ENCODE assay signal across 35 cellular contexts in the genomic region with DNA sequence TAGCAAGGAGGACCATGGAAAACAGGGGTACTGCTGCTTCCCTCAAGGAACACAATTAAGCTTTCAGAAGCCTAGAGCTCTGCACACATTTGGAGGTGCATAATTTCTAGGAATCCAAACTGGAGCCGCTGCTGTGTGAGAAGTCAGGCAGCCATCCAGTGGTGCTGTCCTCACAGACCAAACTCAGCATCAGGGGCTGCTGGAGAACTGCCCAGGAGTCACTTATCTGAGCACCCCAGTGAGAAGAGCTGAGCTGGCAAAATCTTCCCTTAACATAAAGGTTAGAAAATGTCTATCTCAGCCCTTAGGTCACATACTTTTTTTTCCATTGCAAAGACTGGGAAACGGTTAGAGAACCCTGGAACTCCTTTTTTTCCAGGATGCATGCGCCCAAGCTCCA.
"Had no signal": no experiment of that assay in that cellular context is flagged by ENCODE, and none has a peak within 500 bp of the region (broad histone marks: within the 10 kb centered on the region; RNA-seq: fewer than 3 reads in every experiment).

No MANE protein-coding gene starts in this region.

- H3K4me2 ChIP-seq: neural progenitor cell had no signal

- H3K9me3 Mint-ChIP-seq: effector memory CD8-positive, alpha-beta T cell; naive thymus-derived CD8-positive, alpha-beta T cell; neural progenitor cell had no signal

- H3K27ac ChIP-seq: coronary artery, dorsolateral prefrontal cortex, left lung, lower lobe of right lung, neural progenitor cell, parathyroid adenoma, right atrium auricular region, suprapubic skin, tibial artery, upper lobe of right lung, WERI-Rb-1 had no signal

- ATAC-seq: activated CD4-positive, CD25-positive, alpha-beta regulatory T cell treated with anti-CD3 and anti-CD28 coated beads, Interleukin-2, amount 50 U/mL, for 24 hours; effector memory CD8-positive, alpha-beta T cell; esophagus mucosa; left lung; lower lobe of right lung; naive thymus-derived CD8-positive, alpha-beta T cell; upper lobe of right lung had no signal

- H3K4me1 ChIP-seq: left lung, lower lobe of right lung, neural progenitor cell, parathyroid adenoma, right atrium auricular region, suprapubic skin, tibial artery, upper lobe of right lung had no signal

- H3K9me3 ChIP-seq: left lung, lower lobe of right lung, right atrium auricular region, suprapubic skin, tibial artery, upper lobe of right lung had no signal

- FAIRE-seq: bronchial epithelial cell, endothelial cell of umbilical vein, TTC549 had no signal

- H3K4me1 Mint-ChIP-seq: neural progenitor cell had no signal

- H3K4me3 ChIP-seq: coronary artery, dorsolateral prefrontal cortex, left lung, lower lobe of right lung, neural progenitor cell, right atrium auricular region, suprapubic skin, tibial artery, upper lobe of right lung had no signal

- H3K9ac ChIP-seq: neural progenitor cell, parathyroid adenoma had no signal

- H3K36me3 Mint-ChIP-seq: activated naive CD8-positive, alpha-beta T cell; naive thymus-derived CD8-positive, alpha-beta T cell had no signal

- DNase-seq: activated CD4-positive, alpha-beta T cell treated with anti-CD3 and anti-CD28 coated beads for 48 hours; activated CD4-positive, alpha-beta T cell treated with anti-CD3 and anti-CD28 coated beads, Interleukin-2, amount 50 U/mL, for 48 hours; activated CD8-positive, alpha-beta memory T cell treated with anti-CD3 and anti-CD28 coated beads for 24 hours; activated effector memory CD4-positive, alpha-beta T cell treated with Interleukin-2 at 50 U/mL for 16 hours; activated naive CD4-positive, alpha-beta T cell treated with Interleukin-2 at 50 U/mL for 16 hours; anterior cingulate cortex; dorsolateral prefrontal cortex; effector memory CD8-positive, alpha-beta T cell; foreskin fibroblast; head of caudate nucleus; hypothalamus; kidney glomerular epithelial cell; left lung; lower lobe of right lung; mesenchymal stem cell; naive thymus-derived CD8-positive, alpha-beta T cell; occipital lobe; stimulated activated CD4-positive, alpha-beta T cell treated with anti-CD3 and anti-CD28 coated beads, Interleukin-15, amount 100 ng/mL, for 24 hours; stimulated activated CD4-positive, alpha-beta T cell treated with anti-CD3 and anti-CD28 coated beads, Interleukin-2, amount 100 ng/mL, for 24 hours; stimulated activated naive CD4-positive, alpha-beta T cell; T-helper 9 cell; tibial artery; upper lobe of right lung; WERI-Rb-1 had no signal

- H3K4me3 Mint-ChIP-seq: activated naive CD8-positive, alpha-beta T cell; effector memory CD8-positive, alpha-beta T cell; naive thymus-derived CD8-positive, alpha-beta T cell; neural progenitor cell had no signal

- H3K36me3 ChIP-seq: neural progenitor cell, upper lobe of right lung, WERI-Rb-1 had no signal

- H3K27me3 ChIP-seq: dorsolateral prefrontal cortex, left lung, neural progenitor cell, right atrium auricular region, suprapubic skin, tibial artery, upper lobe of right lung had no signal

- H3K27me3 Mint-ChIP-seq: activated naive CD8-positive, alpha-beta T cell had no signal

- H3K27ac Mint-ChIP-seq: activated naive CD8-positive, alpha-beta T cell; effector memory CD8-positive, alpha-beta T cell; neural progenitor cell had no signal
